Comparison of ENCODE assay signal across 31 cellular contexts in genomic region chr4:30116401-30116800, GRCh38.
"Had no signal": no experiment of that assay in that cellular context is flagged by ENCODE, and none has a peak within 500 bp of the region (broad histone marks: within the 10 kb centered on the region; RNA-seq: fewer than 3 reads in every experiment).

No MANE protein-coding gene starts in this region.

- H3K4me3 ChIP-seq: ascending aorta, MG63, SJSA1 had no signal

- H3K27ac ChIP-seq: ascending aorta, KMS-11, RWPE1, SJSA1 had no signal

- H3K9ac ChIP-seq: KMS-11 had no signal

- H3K27me3 ChIP-seq: ascending aorta, MG63, SJSA1 had no signal

- H3K27me3 Mint-ChIP-seq: activated CD4-positive, alpha-beta memory T cell treated with anti-CD3 and anti-CD28 coated beads for 36 hours; activated CD4-positive, alpha-beta T cell treated with anti-CD3 and anti-CD28 coated beads, Interleukin-2, amount 10 ng/mL, durations not matched to agents 7 days and 5 days; activated naive CD8-positive, alpha-beta T cell treated with anti-CD3 and anti-CD28 coated beads, Interleukin-2, amount 50 U/mL, for 24 hours; T-cell had no signal

- H3K4me1 Mint-ChIP-seq: activated CD4-positive, alpha-beta T cell treated with anti-CD3 and anti-CD28 coated beads, Interleukin-2, amount 10 ng/mL, durations not matched to agents 7 days and 5 days; activated naive CD8-positive, alpha-beta T cell treated with anti-CD3 and anti-CD28 coated beads, Interleukin-2, amount 50 U/mL, for 24 hours; T-cell had no signal

- H3K36me3 ChIP-seq: ascending aorta, MG63, SJSA1 had no signal

- H3K4me3 Mint-ChIP-seq: activated CD4-positive, alpha-beta memory T cell treated with anti-CD3 and anti-CD28 coated beads for 36 hours; activated CD4-positive, alpha-beta T cell treated with anti-CD3 and anti-CD28 coated beads, Interleukin-2, amount 10 ng/mL, durations not matched to agents 7 days and 5 days; activated naive CD8-positive, alpha-beta T cell treated with anti-CD3 and anti-CD28 coated beads, Interleukin-2, amount 50 U/mL, for 24 hours; brain; T-cell had no signal

- H3K9me3 ChIP-seq: ascending aorta, MG63, SJSA1 had no signal

- H3K36me3 Mint-ChIP-seq: activated CD4-positive, alpha-beta memory T cell treated with anti-CD3 and anti-CD28 coated beads for 36 hours; brain; T-cell had no signal

- ATAC-seq: activated naive CD4-positive, alpha-beta T cell treated with anti-CD3 and anti-CD28 coated beads, Interleukin-2, amount 50 U/mL, for 72 hours; activated naive CD8-positive, alpha-beta T cell treated with anti-CD3 and anti-CD28 coated beads, Interleukin-2, amount 50 U/mL, for 24 hours; Panc1; T-cell had no signal

- H3K27ac Mint-ChIP-seq: activated CD4-positive, alpha-beta memory T cell treated with anti-CD3 and anti-CD28 coated beads for 36 hours; activated CD4-positive, alpha-beta T cell treated with anti-CD3 and anti-CD28 coated beads, Interleukin-2, amount 10 ng/mL, durations not matched to agents 7 days and 5 days; activated naive CD4-positive, alpha-beta T cell treated with anti-CD3 and anti-CD28 coated beads, Interleukin-2, amount 50 U/mL, for 72 hours; activated naive CD8-positive, alpha-beta T cell treated with anti-CD3 and anti-CD28 coated beads, Interleukin-2, amount 50 U/mL, for 24 hours; brain; T-cell had no signal

- DNase-seq: activated CD4-positive, alpha-beta memory T cell treated with anti-CD3 and anti-CD28 coated beads for 36 hours; activated CD4-positive, alpha-beta T cell treated with anti-CD3 and anti-CD28 coated beads, Interleukin-2, amount 10 ng/mL, durations not matched to agents 7 days and 5 days; activated CD4-positive, CD25-positive, alpha-beta regulatory T cell; activated CD8-positive, alpha-beta memory T cell treated with anti-CD3 and anti-CD28 coated beads, Interleukin-2, amount 50 U/mL, for 4 hours; activated effector memory CD4-positive, alpha-beta T cell treated with Interleukin-2 at 50 U/mL for 16 hours; activated naive CD4-positive, alpha-beta T cell; activated naive CD8-positive, alpha-beta T cell treated with anti-CD3 and anti-CD28 coated beads, Interleukin-2, amount 50 U/mL, for 24 hours; amniotic stem cell; MG63; MV-4-11; NCI-H1092 treated with DMSO at 0.1 percent for 48 hours; NCI-H1436; NCI-H1694 treated with DMSO at 0.1 percent for 48 hours; NCI-H2029 treated with DMSO at 0.1 percent for 48 hours; NCI-H345; NCI-H510A; NCI-H526 treated with DMSO at 0.1 percent for 48 hours; NCI-H82; NK-92 treated with Interleukin-12 subunit alpha and Interleukin-12 subunit beta, amount 100 ng/mL, for 24 hours; OCI-M1; Right ventricle myocardium superior; T-cell; T-helper 2 cell; T1000 had no signal

- H3K4me2 ChIP-seq: KMS-11 had no signal

- H3K4me1 ChIP-seq: ascending aorta, SJSA1 had no signal
